In the genomic region with DNA sequence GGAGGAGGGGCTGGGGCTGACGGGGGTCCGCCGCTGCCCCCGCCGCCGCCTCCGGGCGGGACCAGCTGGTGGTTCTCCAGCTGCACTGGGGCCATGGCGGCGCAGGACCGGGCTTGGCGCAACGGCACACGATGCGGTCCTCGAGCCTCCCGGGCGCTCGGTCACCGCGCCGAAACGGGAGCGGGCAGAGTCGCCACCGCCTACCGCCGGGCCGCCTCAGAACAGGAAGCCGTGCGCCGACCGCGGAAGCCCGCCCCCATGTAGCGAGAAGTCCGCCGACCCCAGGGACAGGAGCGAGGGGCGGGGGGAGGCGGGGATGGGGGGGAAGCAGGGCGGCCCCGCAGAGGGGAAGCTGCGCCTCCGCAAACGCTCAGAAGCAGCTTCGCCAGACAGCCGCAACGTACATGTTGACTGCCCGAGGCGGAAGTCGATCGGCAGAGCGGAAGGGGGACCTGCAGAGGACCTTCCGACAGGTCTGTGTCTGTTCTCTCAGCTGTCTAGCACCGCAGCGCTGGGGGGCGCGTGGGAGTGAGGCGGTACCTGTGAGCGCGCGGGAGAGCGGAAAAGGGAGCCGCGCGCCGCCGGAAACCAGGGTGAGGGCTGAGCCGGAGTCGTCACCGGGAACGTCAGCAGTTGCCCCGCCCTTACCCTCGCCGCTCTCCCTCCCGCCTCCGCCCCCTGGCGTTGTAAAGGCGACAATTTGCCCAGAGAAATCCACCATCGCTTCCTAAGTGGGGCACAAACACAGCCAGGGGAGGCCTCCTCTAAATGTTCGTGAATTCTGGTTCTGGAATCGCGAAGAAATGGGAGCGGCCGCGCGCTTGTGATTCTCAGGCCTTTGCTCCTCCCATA, we compare ENCODE assay signal across 1 cellular context.
TF ChIP-seq lines count a peak whose summit lies in the region.

A gene (minus strand): TSS at position 225 of the 852 bp plus-strand sequence. CDS start 130 bp downstream, at position 95.

TF ChIP-seq in HepG2, 621 proteins besides CTCF, POLR2A, EP300 and RAD21 (continued from another document and continues in another):
- TF ChIP-seq, protein P1, sequence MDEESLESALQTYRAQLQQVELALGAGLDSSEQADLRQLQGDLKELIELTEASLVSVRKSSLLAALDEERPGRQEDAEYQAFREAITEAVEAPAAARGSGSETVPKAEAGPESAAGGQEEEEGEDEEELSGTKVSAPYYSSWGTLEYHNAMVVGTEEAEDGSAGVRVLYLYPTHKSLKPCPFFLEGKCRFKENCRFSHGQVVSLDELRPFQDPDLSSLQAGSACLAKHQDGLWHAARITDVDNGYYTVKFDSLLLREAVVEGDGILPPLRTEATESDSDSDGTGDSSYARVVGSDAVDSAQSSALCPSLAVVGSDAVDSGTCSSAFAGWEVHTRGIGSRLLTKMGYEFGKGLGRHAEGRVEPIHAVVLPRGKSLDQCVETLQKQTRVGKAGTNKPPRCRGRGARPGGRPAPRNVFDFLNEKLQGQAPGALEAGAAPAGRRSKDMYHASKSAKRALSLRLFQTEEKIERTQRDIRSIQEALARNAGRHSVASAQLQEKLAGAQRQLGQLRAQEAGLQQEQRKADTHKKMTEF (CRISPR knock-in tag; IDR thresholded peaks at IDR 0.05), result peak; percentile 56; the same call in 1 of the 2 replicates
- TF ChIP-seq FIP1L1 (IDR thresholded peaks at IDR 0.05; ENCODE audit: borderline replicate concordance, insufficient read depth, low read depth, low read length) (no peak), RFXAP (CRISPR knock-in tag; IDR thresholded peaks at IDR 0.05; ENCODE audit: borderline replicate concordance) (0 out of 2 replicates have a peak, but pooled peaks have one; percentile 45), ZNF749 (CRISPR knock-in tag; IDR thresholded peaks at IDR 0.05; ENCODE audit: borderline replicate concordance) (peak; percentile 58; the same call in 1 of the 2 replicates), ZSCAN21 (CRISPR knock-in tag; IDR thresholded peaks at IDR 0.05; ENCODE audit: borderline replicate concordance) (peak; percentile 32; the same call in 1 of the 2 replicates), SRSF4 (IDR thresholded peaks at IDR 0.05; ENCODE audit: low read depth, low read length, poor library complexity, severe bottlenecking) (no peak), ZNF234 (CRISPR knock-in tag; conservative IDR thresholded peaks at IDR 0.05) (0 out of 2 replicates have a peak, but pooled peaks have one; percentile 60), GATAD1 (CRISPR knock-in tag; IDR thresholded peaks at IDR 0.05) (peak; percentile 78), ZNF547 (CRISPR knock-in tag; IDR thresholded peaks at IDR 0.05) (no peak), YEATS4 (CRISPR knock-in tag; IDR thresholded peaks at IDR 0.05; ENCODE audit: borderline replicate concordance) (peak; percentile 27), RBFOX2 (IDR thresholded peaks at IDR 0.05; ENCODE audit: low read depth, low read length) (peak; percentile 83), PHF8 (CRISPR knock-in tag; IDR thresholded peaks at IDR 0.05) (peak; percentile 66), TEAD3 (CRISPR knock-in tag; optimal IDR thresholded peaks at IDR 0.05; ENCODE audit: borderline replicate concordance) (no peak), SALL2 (CRISPR knock-in tag; IDR thresholded peaks at IDR 0.05) (no peak), ZNF451 (CRISPR knock-in tag; IDR thresholded peaks at IDR 0.05) (0 out of 2 replicates have a peak, but pooled peaks have one; percentile 29)
- TF ChIP-seq, protein P2, sequence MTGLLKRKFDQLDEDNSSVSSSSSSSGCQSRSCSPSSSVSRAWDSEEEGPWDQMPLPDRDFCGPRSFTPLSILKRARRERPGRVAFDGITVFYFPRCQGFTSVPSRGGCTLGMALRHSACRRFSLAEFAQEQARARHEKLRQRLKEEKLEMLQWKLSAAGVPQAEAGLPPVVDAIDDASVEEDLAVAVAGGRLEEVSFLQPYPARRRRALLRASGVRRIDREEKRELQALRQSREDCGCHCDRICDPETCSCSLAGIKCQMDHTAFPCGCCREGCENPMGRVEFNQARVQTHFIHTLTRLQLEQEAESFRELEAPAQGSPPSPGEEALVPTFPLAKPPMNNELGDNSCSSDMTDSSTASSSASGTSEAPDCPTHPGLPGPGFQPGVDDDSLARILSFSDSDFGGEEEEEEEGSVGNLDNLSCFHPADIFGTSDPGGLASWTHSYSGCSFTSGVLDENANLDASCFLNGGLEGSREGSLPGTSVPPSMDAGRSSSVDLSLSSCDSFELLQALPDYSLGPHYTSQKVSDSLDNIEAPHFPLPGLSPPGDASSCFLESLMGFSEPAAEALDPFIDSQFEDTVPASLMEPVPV (CRISPR knock-in tag; IDR thresholded peaks at IDR 0.05), result peak; percentile 38; the same call in 1 of the 2 replicates
- TF ChIP-seq, protein P3, sequence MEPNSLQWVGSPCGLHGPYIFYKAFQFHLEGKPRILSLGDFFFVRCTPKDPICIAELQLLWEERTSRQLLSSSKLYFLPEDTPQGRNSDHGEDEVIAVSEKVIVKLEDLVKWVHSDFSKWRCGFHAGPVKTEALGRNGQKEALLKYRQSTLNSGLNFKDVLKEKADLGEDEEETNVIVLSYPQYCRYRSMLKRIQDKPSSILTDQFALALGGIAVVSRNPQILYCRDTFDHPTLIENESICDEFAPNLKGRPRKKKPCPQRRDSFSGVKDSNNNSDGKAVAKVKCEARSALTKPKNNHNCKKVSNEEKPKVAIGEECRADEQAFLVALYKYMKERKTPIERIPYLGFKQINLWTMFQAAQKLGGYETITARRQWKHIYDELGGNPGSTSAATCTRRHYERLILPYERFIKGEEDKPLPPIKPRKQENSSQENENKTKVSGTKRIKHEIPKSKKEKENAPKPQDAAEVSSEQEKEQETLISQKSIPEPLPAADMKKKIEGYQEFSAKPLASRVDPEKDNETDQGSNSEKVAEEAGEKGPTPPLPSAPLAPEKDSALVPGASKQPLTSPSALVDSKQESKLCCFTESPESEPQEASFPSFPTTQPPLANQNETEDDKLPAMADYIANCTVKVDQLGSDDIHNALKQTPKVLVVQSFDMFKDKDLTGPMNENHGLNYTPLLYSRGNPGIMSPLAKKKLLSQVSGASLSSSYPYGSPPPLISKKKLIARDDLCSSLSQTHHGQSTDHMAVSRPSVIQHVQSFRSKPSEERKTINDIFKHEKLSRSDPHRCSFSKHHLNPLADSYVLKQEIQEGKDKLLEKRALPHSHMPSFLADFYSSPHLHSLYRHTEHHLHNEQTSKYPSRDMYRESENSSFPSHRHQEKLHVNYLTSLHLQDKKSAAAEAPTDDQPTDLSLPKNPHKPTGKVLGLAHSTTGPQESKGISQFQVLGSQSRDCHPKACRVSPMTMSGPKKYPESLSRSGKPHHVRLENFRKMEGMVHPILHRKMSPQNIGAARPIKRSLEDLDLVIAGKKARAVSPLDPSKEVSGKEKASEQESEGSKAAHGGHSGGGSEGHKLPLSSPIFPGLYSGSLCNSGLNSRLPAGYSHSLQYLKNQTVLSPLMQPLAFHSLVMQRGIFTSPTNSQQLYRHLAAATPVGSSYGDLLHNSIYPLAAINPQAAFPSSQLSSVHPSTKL (CRISPR knock-in tag; IDR thresholded peaks at IDR 0.05), result peak; percentile 30; the same call in 1 of the 2 replicates
- TF ChIP-seq, protein P4, sequence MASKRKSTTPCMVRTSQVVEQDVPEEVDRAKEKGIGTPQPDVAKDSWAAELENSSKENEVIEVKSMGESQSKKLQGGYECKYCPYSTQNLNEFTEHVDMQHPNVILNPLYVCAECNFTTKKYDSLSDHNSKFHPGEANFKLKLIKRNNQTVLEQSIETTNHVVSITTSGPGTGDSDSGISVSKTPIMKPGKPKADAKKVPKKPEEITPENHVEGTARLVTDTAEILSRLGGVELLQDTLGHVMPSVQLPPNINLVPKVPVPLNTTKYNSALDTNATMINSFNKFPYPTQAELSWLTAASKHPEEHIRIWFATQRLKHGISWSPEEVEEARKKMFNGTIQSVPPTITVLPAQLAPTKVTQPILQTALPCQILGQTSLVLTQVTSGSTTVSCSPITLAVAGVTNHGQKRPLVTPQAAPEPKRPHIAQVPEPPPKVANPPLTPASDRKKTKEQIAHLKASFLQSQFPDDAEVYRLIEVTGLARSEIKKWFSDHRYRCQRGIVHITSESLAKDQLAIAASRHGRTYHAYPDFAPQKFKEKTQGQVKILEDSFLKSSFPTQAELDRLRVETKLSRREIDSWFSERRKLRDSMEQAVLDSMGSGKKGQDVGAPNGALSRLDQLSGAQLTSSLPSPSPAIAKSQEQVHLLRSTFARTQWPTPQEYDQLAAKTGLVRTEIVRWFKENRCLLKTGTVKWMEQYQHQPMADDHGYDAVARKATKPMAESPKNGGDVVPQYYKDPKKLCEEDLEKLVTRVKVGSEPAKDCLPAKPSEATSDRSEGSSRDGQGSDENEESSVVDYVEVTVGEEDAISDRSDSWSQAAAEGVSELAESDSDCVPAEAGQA (IDR thresholded peaks at IDR 0.05; ENCODE audit: low read depth), result peak; percentile 43; the same call in 1 of the 2 replicates
- TF ChIP-seq, protein P4 (CRISPR knock-in tag; IDR thresholded peaks at IDR 0.05; ENCODE audit: borderline replicate concordance), result no peak
- TF ChIP-seq, protein P5, sequence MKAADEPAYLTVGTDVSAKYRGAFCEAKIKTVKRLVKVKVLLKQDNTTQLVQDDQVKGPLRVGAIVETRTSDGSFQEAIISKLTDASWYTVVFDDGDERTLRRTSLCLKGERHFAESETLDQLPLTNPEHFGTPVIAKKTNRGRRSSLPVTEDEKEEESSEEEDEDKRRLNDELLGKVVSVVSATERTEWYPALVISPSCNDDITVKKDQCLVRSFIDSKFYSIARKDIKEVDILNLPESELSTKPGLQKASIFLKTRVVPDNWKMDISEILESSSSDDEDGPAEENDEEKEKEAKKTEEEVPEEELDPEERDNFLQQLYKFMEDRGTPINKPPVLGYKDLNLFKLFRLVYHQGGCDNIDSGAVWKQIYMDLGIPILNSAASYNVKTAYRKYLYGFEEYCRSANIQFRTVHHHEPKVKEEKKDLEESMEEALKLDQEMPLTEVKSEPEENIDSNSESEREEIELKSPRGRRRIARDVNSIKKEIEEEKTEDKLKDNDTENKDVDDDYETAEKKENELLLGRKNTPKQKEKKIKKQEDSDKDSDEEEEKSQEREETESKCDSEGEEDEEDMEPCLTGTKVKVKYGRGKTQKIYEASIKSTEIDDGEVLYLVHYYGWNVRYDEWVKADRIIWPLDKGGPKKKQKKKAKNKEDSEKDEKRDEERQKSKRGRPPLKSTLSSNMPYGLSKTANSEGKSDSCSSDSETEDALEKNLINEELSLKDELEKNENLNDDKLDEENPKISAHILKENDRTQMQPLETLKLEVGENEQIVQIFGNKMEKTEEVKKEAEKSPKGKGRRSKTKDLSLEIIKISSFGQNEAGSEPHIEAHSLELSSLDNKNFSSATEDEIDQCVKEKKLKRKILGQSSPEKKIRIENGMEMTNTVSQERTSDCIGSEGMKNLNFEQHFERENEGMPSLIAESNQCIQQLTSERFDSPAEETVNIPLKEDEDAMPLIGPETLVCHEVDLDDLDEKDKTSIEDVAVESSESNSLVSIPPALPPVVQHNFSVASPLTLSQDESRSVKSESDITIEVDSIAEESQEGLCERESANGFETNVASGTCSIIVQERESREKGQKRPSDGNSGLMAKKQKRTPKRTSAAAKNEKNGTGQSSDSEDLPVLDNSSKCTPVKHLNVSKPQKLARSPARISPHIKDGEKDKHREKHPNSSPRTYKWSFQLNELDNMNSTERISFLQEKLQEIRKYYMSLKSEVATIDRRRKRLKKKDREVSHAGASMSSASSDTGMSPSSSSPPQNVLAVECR (CRISPR knock-in tag; IDR thresholded peaks at IDR 0.05; ENCODE audit: borderline replicate concordance), result peak; percentile 69; the same call in 1 of the 2 replicates
- TF ChIP-seq, protein P6, sequence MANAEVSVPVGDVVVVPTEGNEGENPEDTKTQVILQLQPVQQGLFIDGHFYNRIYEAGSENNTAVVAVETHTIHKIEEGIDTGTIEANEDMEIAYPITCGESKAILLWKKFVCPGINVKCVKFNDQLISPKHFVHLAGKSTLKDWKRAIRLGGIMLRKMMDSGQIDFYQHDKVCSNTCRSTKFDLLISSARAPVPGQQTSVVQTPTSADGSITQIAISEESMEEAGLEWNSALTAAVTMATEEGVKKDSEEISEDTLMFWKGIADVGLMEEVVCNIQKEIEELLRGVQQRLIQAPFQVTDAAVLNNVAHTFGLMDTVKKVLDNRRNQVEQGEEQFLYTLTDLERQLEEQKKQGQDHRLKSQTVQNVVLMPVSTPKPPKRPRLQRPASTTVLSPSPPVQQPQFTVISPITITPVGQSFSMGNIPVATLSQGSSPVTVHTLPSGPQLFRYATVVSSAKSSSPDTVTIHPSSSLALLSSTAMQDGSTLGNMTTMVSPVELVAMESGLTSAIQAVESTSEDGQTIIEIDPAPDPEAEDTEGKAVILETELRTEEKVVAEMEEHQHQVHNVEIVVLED (CRISPR knock-in tag; IDR thresholded peaks at IDR 0.05; ENCODE audit: borderline replicate concordance), result peak; percentile 50; the same call in 1 of the 2 replicates
- TF ChIP-seq, protein P7, sequence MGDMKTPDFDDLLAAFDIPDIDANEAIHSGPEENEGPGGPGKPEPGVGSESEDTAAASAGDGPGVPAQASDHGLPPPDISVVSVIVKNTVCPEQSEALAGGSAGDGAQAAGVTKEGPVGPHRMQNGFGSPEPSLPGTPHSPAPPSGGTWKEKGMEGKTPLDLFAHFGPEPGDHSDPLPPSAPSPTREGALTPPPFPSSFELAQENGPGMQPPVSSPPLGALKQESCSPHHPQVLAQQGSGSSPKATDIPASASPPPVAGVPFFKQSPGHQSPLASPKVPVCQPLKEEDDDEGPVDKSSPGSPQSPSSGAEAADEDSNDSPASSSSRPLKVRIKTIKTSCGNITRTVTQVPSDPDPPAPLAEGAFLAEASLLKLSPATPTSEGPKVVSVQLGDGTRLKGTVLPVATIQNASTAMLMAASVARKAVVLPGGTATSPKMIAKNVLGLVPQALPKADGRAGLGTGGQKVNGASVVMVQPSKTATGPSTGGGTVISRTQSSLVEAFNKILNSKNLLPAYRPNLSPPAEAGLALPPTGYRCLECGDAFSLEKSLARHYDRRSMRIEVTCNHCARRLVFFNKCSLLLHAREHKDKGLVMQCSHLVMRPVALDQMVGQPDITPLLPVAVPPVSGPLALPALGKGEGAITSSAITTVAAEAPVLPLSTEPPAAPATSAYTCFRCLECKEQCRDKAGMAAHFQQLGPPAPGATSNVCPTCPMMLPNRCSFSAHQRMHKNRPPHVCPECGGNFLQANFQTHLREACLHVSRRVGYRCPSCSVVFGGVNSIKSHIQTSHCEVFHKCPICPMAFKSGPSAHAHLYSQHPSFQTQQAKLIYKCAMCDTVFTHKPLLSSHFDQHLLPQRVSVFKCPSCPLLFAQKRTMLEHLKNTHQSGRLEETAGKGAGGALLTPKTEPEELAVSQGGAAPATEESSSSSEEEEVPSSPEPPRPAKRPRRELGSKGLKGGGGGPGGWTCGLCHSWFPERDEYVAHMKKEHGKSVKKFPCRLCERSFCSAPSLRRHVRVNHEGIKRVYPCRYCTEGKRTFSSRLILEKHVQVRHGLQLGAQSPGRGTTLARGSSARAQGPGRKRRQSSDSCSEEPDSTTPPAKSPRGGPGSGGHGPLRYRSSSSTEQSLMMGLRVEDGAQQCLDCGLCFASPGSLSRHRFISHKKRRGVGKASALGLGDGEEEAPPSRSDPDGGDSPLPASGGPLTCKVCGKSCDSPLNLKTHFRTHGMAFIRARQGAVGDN (CRISPR knock-in tag; IDR thresholded peaks at IDR 0.05), result peak; percentile 73
